In genomic region chr3:171261487-171261886, GRCh38 we compare ENCODE assay signal across 12 cellular contexts.
A peak's percentile ranks its signal among the peaks of the same experiment; 100 is the strongest.
DNase-seq lines count a peak whose midpoint lies in the region; ATAC-seq, FAIRE-seq and TF ChIP-seq lines count a peak whose summit lies in the region.
"Had no signal": no experiment of that assay in that cellular context is flagged by ENCODE, and none has a peak within 500 bp of the region (broad histone marks: within the 10 kb centered on the region; RNA-seq: fewer than 3 reads in every experiment).

No MANE protein-coding gene starts in this region.

- H3K4me2 ChIP-seq in astrocyte (ENCODE audit: low read length): peak overlapping the region; percentile 4
- H3K4me2 ChIP-seq: neural progenitor cell had no signal

- no peaks in the 10 kb centered on the region for H3K9me3 Mint-ChIP-seq in astrocyte (ENCODE audit: unreplicated experiment)
- H3K9me3 Mint-ChIP-seq: neural progenitor cell had no signal

- peak overlapping the region; percentile 25; the same call in 1 of the 2 replicates for H3K27ac ChIP-seq in C4-2B
- H3K27ac ChIP-seq in astrocyte (ENCODE audit: low read depth, low read length): no peak overlapping the region
- H3K27ac ChIP-seq: neural progenitor cell had no signal

- no peak overlapping the region for H2AFZ ChIP-seq in astrocyte (ENCODE audit: low read depth, low read length)
- H2AFZ ChIP-seq: neural progenitor cell had no signal

- TF ChIP-seq CTCF in C4-2B (conservative IDR thresholded peaks at IDR 0.05): no peak
- no peak for TF ChIP-seq CTCF in astrocyte (IDR thresholded peaks at IDR 0.05; ENCODE audit: insufficient read depth, low read depth, low read length)

- H3K27me3 Mint-ChIP-seq in astrocyte (ENCODE audit: low read depth, unreplicated experiment): no peaks in the 10 kb centered on the region

- no peak for FAIRE-seq in astrocyte (lab: Jason Lieb, UNC)

- no peak for ATAC-seq in GM21381 (IDR thresholded peaks at IDR 0.05; ENCODE audit: unreplicated experiment)

- H3K4me1 ChIP-seq in astrocyte (ENCODE audit: insufficient read depth, low read length): peaks cover 17% of the 10 kb centered on the region

- H3K9me3 ChIP-seq in astrocyte (ENCODE audit: insufficient read depth, low read depth, low read length): no peaks in the 10 kb centered on the region
- H3K9me3 ChIP-seq: MG63 had no signal

- peak overlapping the region; percentile 54 for H3K27ac Mint-ChIP-seq in astrocyte (ENCODE audit: unreplicated experiment)
- H3K27ac Mint-ChIP-seq: neural progenitor cell had no signal

- no peaks in the 10 kb centered on the region for H4K20me1 ChIP-seq in astrocyte (ENCODE audit: insufficient read depth, low read length)

- H3K36me3 ChIP-seq in astrocyte (ENCODE audit: insufficient read depth, low read length): no peaks in the 10 kb centered on the region
- H3K36me3 ChIP-seq: MG63, neural progenitor cell had no signal

- H3K4me3 ChIP-seq in astrocyte (ENCODE audit: insufficient read depth, low read depth, low read length): no peak overlapping the region
- H3K4me3 ChIP-seq: MG63, neural progenitor cell had no signal

- DNase-seq in HCEC 1CT (peak; percentile 54), astrocyte (ENCODE audit: low read depth) (peak; percentile 45), kidney tubule cell (ENCODE audit: low spot score) (peak; percentile 80), Ammon's horn (ENCODE audit: low spot score) (no peak), NCI-H2081 (lab: John Stamatoyannopoulos, UW) (no peak), NCI-H1694 treated with DMSO at 0.1 percent for 48 hours (lab: John Stamatoyannopoulos, UW) (no peak)
- DNase-seq: C1 segment of cervical spinal cord, hypothalamus, MG63 had no signal

- no peaks in the 10 kb centered on the region for H3K79me2 ChIP-seq in astrocyte (ENCODE audit: insufficient read depth, low read length)

- no peak overlapping the region for H3K9ac ChIP-seq in astrocyte (ENCODE audit: low read length)
- H3K9ac ChIP-seq: neural progenitor cell had no signal

- peaks cover 72% of the 10 kb centered on the region for H3K4me1 Mint-ChIP-seq in astrocyte (ENCODE audit: low read depth, unreplicated experiment)

- H3K4me3 Mint-ChIP-seq in astrocyte (ENCODE audit: unreplicated experiment): no peak overlapping the region
- H3K4me3 Mint-ChIP-seq: neural progenitor cell had no signal

- H3K36me3 Mint-ChIP-seq in astrocyte (ENCODE audit: low read depth, unreplicated experiment): peaks cover 2% of the 10 kb centered on the region
- H3K36me3 Mint-ChIP-seq: neural progenitor cell had no signal

- H3K27me3 ChIP-seq in astrocyte (ENCODE audit: insufficient read depth, low read length): no peaks in the 10 kb centered on the region
- H3K27me3 ChIP-seq: MG63, neural progenitor cell had no signal

Comparison
In these comparisons a context has a peak if more than half of its experiments do, and no peak if none do; other contexts are left out.
1. DNase-seq: peak in HCEC 1CT (single experiment), astrocyte (single experiment) and kidney tubule cell (single experiment); none in Ammon's horn (single experiment), NCI-H2081 (0 of 2) and NCI-H1694 treated with DMSO at 0.1 percent for 48 hours (single experiment).